35 cellular contexts compared by ENCODE assay signal in the genomic region with DNA sequence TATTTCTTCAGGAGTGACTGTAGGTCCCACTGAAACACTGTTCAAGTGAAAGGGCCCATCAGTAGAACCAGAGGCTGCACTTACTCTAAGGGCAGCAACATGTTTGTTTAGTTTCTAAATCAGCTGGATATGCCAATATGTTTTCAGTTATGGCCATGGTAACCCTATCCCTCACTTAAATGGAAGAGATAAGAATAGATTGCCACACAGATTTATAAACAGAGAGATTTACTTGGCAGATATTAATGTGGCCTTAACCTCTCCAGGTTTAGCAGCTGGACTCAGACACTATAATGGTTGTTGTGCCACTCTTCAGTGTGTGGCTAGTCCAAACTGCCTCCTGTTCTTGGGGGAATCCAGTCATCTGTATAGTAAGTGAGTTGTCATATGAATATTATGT.
"Had no signal": no experiment of that assay in that cellular context is flagged by ENCODE, and none has a peak within 500 bp of the region (broad histone marks: within the 10 kb centered on the region; RNA-seq: fewer than 3 reads in every experiment).

No MANE protein-coding gene starts in this region.

- H3K4me3 ChIP-seq: adrenal gland, body of pancreas, breast epithelium had no signal

- H3K36me3 Mint-ChIP-seq: activated naive CD4-positive, alpha-beta T cell treated with anti-CD3 and anti-CD28 coated beads, Interleukin-2, amount 50 U/mL, for 72 hours; activated naive CD8-positive, alpha-beta T cell treated with anti-CD3 and anti-CD28 coated beads for 36 hours had no signal

- H3K27ac Mint-ChIP-seq: activated B cell treated with CpG ODN at 0.5 μM for 24 hours; activated CD4-positive, alpha-beta memory T cell treated with anti-CD3 and anti-CD28 coated beads, Interleukin-2, amount 10 ng/mL, durations not matched to agents 7 days and 5 days; activated CD4-positive, alpha-beta T cell treated with anti-CD3 and anti-CD28 coated beads, Interleukin-2, amount 10 ng/mL, durations not matched to agents 7 days and 5 days; activated CD8-positive, alpha-beta T cell treated with anti-CD3 and anti-CD28 coated beads, Interleukin-2, amount 10 ng/mL, durations not matched to agents 7 days and 5 days; activated naive CD4-positive, alpha-beta T cell treated with anti-CD3 and anti-CD28 coated beads for 36 hours; activated naive CD4-positive, alpha-beta T cell treated with anti-CD3 and anti-CD28 coated beads, Interleukin-2, amount 50 U/mL, for 72 hours; activated naive CD8-positive, alpha-beta T cell treated with anti-CD3 and anti-CD28 coated beads for 36 hours; activated T-cell treated with anti-CD3 and anti-CD28 coated beads, Interleukin-2, amount 50 U/mL, for 72 hours; activated T-helper 1 cell treated with anti-CD3 and anti-CD28 coated beads, Interleukin-12 subunit alpha, Interleukin-12 subunit beta, Interleukin-2, Interleukin-4 antibody, amounts not matched to agents 30 ng/mL and 10 ng/mL and 1 ng/mL, durations not matched to agents 14 hours and 24 hours and 36 hours; activated T-helper 17 cell treated with anti-CD3 and anti-CD28 coated beads, Interleukin-2, amount 50 U/mL, for 72 hours; T-helper 1 cell treated with Interleukin-12 subunit alpha and Interleukin-12 subunit beta and Interleukin-4 antibody, amounts not matched to agents 30 μg/mL and 1 μg/mL, for 36 hours; T-helper 2 cell treated with Interferon-gamma antibody and Interleukin-4, amounts not matched to agents 5 μg/mL and 100 μg/mL, for 36 hours had no signal

- ATAC-seq: activated CD8-positive, alpha-beta T cell treated with anti-CD3 and anti-CD28 coated beads, Interleukin-2, amount 10 ng/mL, durations not matched to agents 7 days and 5 days; activated naive CD4-positive, alpha-beta T cell treated with anti-CD3 and anti-CD28 coated beads, Interleukin-2, amount 50 U/mL, for 72 hours; activated T-cell treated with anti-CD3 and anti-CD28 coated beads, Interleukin-2, amount 50 U/mL, for 4 hours; activated T-cell treated with anti-CD3 and anti-CD28 coated beads, Interleukin-2, amount 50 U/mL, for 72 hours; activated T-helper 17 cell treated with anti-CD3 and anti-CD28 coated beads, Interleukin-2, amount 50 U/mL, for 72 hours; body of pancreas had no signal

- H3K4me1 Mint-ChIP-seq: activated B cell treated with CpG ODN at 0.5 μM for 24 hours; activated CD4-positive, alpha-beta memory T cell treated with anti-CD3 and anti-CD28 coated beads, Interleukin-2, amount 10 ng/mL, durations not matched to agents 7 days and 5 days; activated CD4-positive, alpha-beta T cell treated with anti-CD3 and anti-CD28 coated beads, Interleukin-2, amount 10 ng/mL, durations not matched to agents 7 days and 5 days; activated naive CD8-positive, alpha-beta T cell treated with anti-CD3 and anti-CD28 coated beads for 36 hours; activated T-helper 17 cell treated with anti-CD3 and anti-CD28 coated beads, Interleukin-2, amount 50 U/mL, for 72 hours had no signal

- H3K27me3 Mint-ChIP-seq: activated B cell treated with CpG ODN at 0.5 μM for 24 hours; activated CD4-positive, alpha-beta memory T cell treated with anti-CD3 and anti-CD28 coated beads, Interleukin-2, amount 10 ng/mL, durations not matched to agents 7 days and 5 days; activated CD4-positive, alpha-beta T cell treated with anti-CD3 and anti-CD28 coated beads, Interleukin-2, amount 10 ng/mL, durations not matched to agents 7 days and 5 days; activated naive CD8-positive, alpha-beta T cell treated with anti-CD3 and anti-CD28 coated beads for 36 hours; activated T-helper 17 cell treated with anti-CD3 and anti-CD28 coated beads, Interleukin-2, amount 50 U/mL, for 72 hours had no signal

- H3K4me1 ChIP-seq: adrenal gland, body of pancreas, breast epithelium had no signal

- H3K9me3 Mint-ChIP-seq: activated CD4-positive, alpha-beta memory T cell treated with anti-CD3 and anti-CD28 coated beads, Interleukin-2, amount 10 ng/mL, durations not matched to agents 7 days and 5 days; activated CD4-positive, alpha-beta T cell treated with anti-CD3 and anti-CD28 coated beads, Interleukin-2, amount 10 ng/mL, durations not matched to agents 7 days and 5 days; activated T-helper 1 cell treated with anti-CD3 and anti-CD28 coated beads, Interleukin-12 subunit alpha, Interleukin-12 subunit beta, Interleukin-2, Interleukin-4 antibody, amounts not matched to agents 30 ng/mL and 10 ng/mL and 1 ng/mL, durations not matched to agents 14 hours and 24 hours and 36 hours; T-helper 1 cell treated with Interleukin-12 subunit alpha and Interleukin-12 subunit beta and Interleukin-4 antibody, amounts not matched to agents 30 μg/mL and 1 μg/mL, for 36 hours; T-helper 2 cell treated with Interferon-gamma antibody and Interleukin-4, amounts not matched to agents 5 μg/mL and 100 μg/mL, for 36 hours had no signal

- H3K36me3 ChIP-seq: adrenal gland, brain microvascular endothelial cell, breast epithelium had no signal

- H3K4me3 Mint-ChIP-seq: activated B cell treated with CpG ODN at 0.5 μM for 24 hours; activated CD4-positive, alpha-beta memory T cell treated with anti-CD3 and anti-CD28 coated beads, Interleukin-2, amount 10 ng/mL, durations not matched to agents 7 days and 5 days; activated CD4-positive, alpha-beta T cell treated with anti-CD3 and anti-CD28 coated beads, Interleukin-2, amount 10 ng/mL, durations not matched to agents 7 days and 5 days; activated CD8-positive, alpha-beta T cell treated with anti-CD3 and anti-CD28 coated beads, Interleukin-2, amount 10 ng/mL, durations not matched to agents 7 days and 5 days; activated naive CD4-positive, alpha-beta T cell treated with anti-CD3 and anti-CD28 coated beads for 36 hours; activated naive CD8-positive, alpha-beta T cell treated with anti-CD3 and anti-CD28 coated beads for 36 hours; activated T-cell treated with anti-CD3 and anti-CD28 coated beads, Interleukin-2, amount 50 U/mL, for 4 hours; activated T-cell treated with anti-CD3 and anti-CD28 coated beads, Interleukin-2, amount 50 U/mL, for 72 hours; activated T-helper 1 cell treated with anti-CD3 and anti-CD28 coated beads, Interleukin-12 subunit alpha, Interleukin-12 subunit beta, Interleukin-2, Interleukin-4 antibody, amounts not matched to agents 30 ng/mL and 10 ng/mL and 1 ng/mL, durations not matched to agents 14 hours and 24 hours and 36 hours; activated T-helper 17 cell treated with anti-CD3 and anti-CD28 coated beads, Interleukin-2, amount 50 U/mL, for 72 hours; T-helper 1 cell treated with Interleukin-12 subunit alpha and Interleukin-12 subunit beta and Interleukin-4 antibody, amounts not matched to agents 30 μg/mL and 1 μg/mL, for 36 hours; T-helper 2 cell treated with Interferon-gamma antibody and Interleukin-4, amounts not matched to agents 5 μg/mL and 100 μg/mL, for 36 hours had no signal

- H3K27me3 ChIP-seq: adrenal gland, body of pancreas, brain microvascular endothelial cell, breast epithelium had no signal

- H3K9me3 ChIP-seq: adrenal gland, body of pancreas had no signal

- H3K27ac ChIP-seq: adrenal gland, body of pancreas, brain microvascular endothelial cell, breast epithelium, VCaP had no signal

- DNase-seq: activated B cell treated with CpG ODN at 0.5 μM for 24 hours; activated CD4-positive, alpha-beta memory T cell treated with anti-CD3 and anti-CD28 coated beads, Interleukin-2, amount 10 ng/mL, durations not matched to agents 7 days and 5 days; activated CD4-positive, alpha-beta T cell treated with anti-CD3 and anti-CD28 coated beads for 4 hours; activated CD4-positive, alpha-beta T cell treated with anti-CD3 and anti-CD28 coated beads, Interleukin-2, amount 10 ng/mL, durations not matched to agents 7 days and 5 days; activated CD4-positive, alpha-beta T cell treated with anti-CD3 and anti-CD28 coated beads, Interleukin-2, amount 50 U/mL, for 48 hours; activated CD4-positive, CD25-positive, alpha-beta regulatory T cell treated with anti-CD3 and anti-CD28 coated beads, Interleukin-2, amount 50 U/mL, for 72 hours; activated CD8-positive, alpha-beta memory T cell treated with anti-CD3 and anti-CD28 coated beads for 24 hours; activated CD8-positive, alpha-beta memory T cell treated with anti-CD3 and anti-CD28 coated beads, Interleukin-2, amount 50 U/mL, for 4 hours; activated CD8-positive, alpha-beta T cell treated with anti-CD3 and anti-CD28 coated beads, Interleukin-2, amount 10 ng/mL, durations not matched to agents 7 days and 5 days; activated effector memory CD4-positive, alpha-beta T cell treated with anti-CD3 and anti-CD28 coated beads, Interleukin-2, amount 50 U/mL, for 16 hours; activated gamma-delta T cell treated with Interleukin-2 at 50 U/mL for 16 hours; activated naive CD4-positive, alpha-beta T cell; activated naive CD4-positive, alpha-beta T cell treated with anti-CD3 and anti-CD28 coated beads for 36 hours; activated naive CD4-positive, alpha-beta T cell treated with anti-CD3 and anti-CD28 coated beads, Interleukin-2, amount 50 U/mL, for 16 hours; activated naive CD8-positive, alpha-beta T cell treated with anti-CD3 and anti-CD28 coated beads for 36 hours; activated T-cell treated with anti-CD3 and anti-CD28 coated beads for 4 hours; activated T-cell treated with anti-CD3 and anti-CD28 coated beads, Interleukin-2, amount 50 U/mL, for 1 hour; activated T-cell treated with anti-CD3 and anti-CD28 coated beads, Interleukin-2, amount 50 U/mL, for 4 hours; activated T-cell treated with anti-CD3 and anti-CD28 coated beads, Interleukin-2, amount 50 U/mL, for 72 hours; adrenal gland; amniotic stem cell; aorta; body of pancreas; brain microvascular endothelial cell; central memory CD4-positive, alpha-beta T cell; T-helper 1 cell; T-helper 2 cell; T-helper 9 cell had no signal
